Comparison of ENCODE assay signal across 8 cellular contexts in genomic region chr14:105527381-105528196, GRCh38. TPM values are rescaled to one million over a fixed set of nuclear protein-coding genes. Genes with fewer than 3 reads are reported as not detected.
DNase-seq lines count a peak whose midpoint lies in the region; ATAC-seq, FAIRE-seq and TF ChIP-seq lines count a peak whose summit lies in the region.

No MANE protein-coding gene starts in this region.

- H3K4me1 ChIP-seq in OCI-LY1 (ENCODE audit: insufficient read depth, low read length, severe bottlenecking) (peaks cover 32% of the 10 kb centered on the region), H1 (replicated peaks in 1 of 4; ENCODE audit: control insufficient read depth in 3 of 4, insufficient read depth in 4 of 4, low read length in 3 of 4) (peaks cover 0 to 4% (median 0%) of the 10 kb centered on the region in 4 experiments; a peak in 3 of 7 replicates)

- CTCF ChIA-PET in H1 (lab: Charles Lee; ENCODE audit: partially characterized antibody): interaction anchor here (0.6 to 1.2 kb wide), 5 partner anchors 17 to 46 kb away, joined by 3 to 5 read pairs (median 3); no protein-coding TSS in a partner anchor

- H2BK5ac ChIP-seq in H1 (ENCODE audit: low read depth, low read length): no peak overlapping the region

- FAIRE-seq in H1 (lab: Jason Lieb, UNC): no peak

- H3K4ac ChIP-seq in H1 (replicated peaks; ENCODE audit: insufficient read length, low read depth, low read length): no peak overlapping the region

- DNase-seq in CD14-positive monocyte (ENCODE audit: low spot score) (no peak), H1 (ENCODE audit: low read depth in 1 of 2, low spot score in 2 of 2) (no peak), nephron progenitor cell (peak; percentile 36), hippocampal formation (lab: John Stamatoyannopoulos, UW) (no peak), NCI-H2107 (lab: John Stamatoyannopoulos, UW) (no peak)

- H3K23ac ChIP-seq in H1 (ENCODE audit: insufficient read length): no peak overlapping the region

- H4K20me1 ChIP-seq in OCI-LY1 (ENCODE audit: insufficient read depth, low read length): no peaks in the 10 kb centered on the region
- no peaks in the 10 kb centered on the region for H4K20me1 ChIP-seq in H1 (replicated peaks in 1 of 2; ENCODE audit: control insufficient read depth in 1 of 2, insufficient read depth in 2 of 2, low read length in 2 of 2)

- H4K8ac ChIP-seq in H1 (ENCODE audit: extremely low read depth, insufficient read depth, low read length): peak overlapping the region; percentile 25; the same call in 1 of the 2 replicates

- TF ChIP-seq RAD21 in H1 (IDR thresholded peaks at IDR 0.05 in 1 of 2, conservative IDR thresholded peaks at IDR 0.05 in 1 of 2; ENCODE audit: low read depth in 2 of 2, low read length in 2 of 2): no peak

- H3K4me3 ChIP-seq in OCI-LY1 (ENCODE audit: low read depth, low read length, poor library complexity, severe bottlenecking): peak overlapping the region; percentile 68
- peak overlapping the region in 1 of 4 experiments; percentile 59; a peak in 2 of 8 replicates for H3K4me3 ChIP-seq in H1 (ENCODE audit: extremely low read depth in 1 of 4, insufficient read depth in 2 of 4, low read depth in 3 of 4, low read length in 4 of 4)

- peaks cover 48 to 87% (median 64%) of the 10 kb centered on the region in 3 donors for H3K27me3 Mint-ChIP-seq in CD14-positive monocyte (ENCODE audit: low read depth in 3 of 3)
- H3K27me3 Mint-ChIP-seq in nephron progenitor cell (ENCODE audit: low read depth, poor library complexity): peaks cover 41% of the 10 kb centered on the region

- H4K91ac ChIP-seq in H1 (replicated peaks; ENCODE audit: insufficient read length, low read length): no peak overlapping the region

- H3K9ac ChIP-seq in OCI-LY1 (ENCODE audit: low read length) (peak overlapping the region; percentile 82), H1 (replicated peaks in 1 of 4; ENCODE audit: extremely low read depth in 1 of 4, low read depth in 3 of 4, low read length in 3 of 4) (no peak overlapping the region)

- H3K36me3 ChIP-seq in OCI-LY1 (ENCODE audit: insufficient read depth, low read length) (no peaks in the 10 kb centered on the region), H1 (ENCODE audit: control insufficient read depth in 2 of 4, insufficient read depth in 4 of 4, low read length in 3 of 4) (no peaks in the 10 kb centered on the region; a peak in 1 of 8 replicates)

- no peak overlapping the region for H3K14ac ChIP-seq in H1 (ENCODE audit: insufficient read length)

- H3K23me2 ChIP-seq in H1 (ENCODE audit: low read depth, low read length): no peaks in the 10 kb centered on the region; the same call in 1 of the 2 replicates

- H2BK20ac ChIP-seq in H1 (ENCODE audit: low read length): no peak overlapping the region

- peaks cover 3% of the 10 kb centered on the region; the same call in 1 of the 2 replicates for H3F3A ChIP-seq in OCI-LY1 (ENCODE audit: insufficient read depth, low read length)

- H2BK120ac ChIP-seq in H1 (replicated peaks; ENCODE audit: low read depth, low read length): no peak overlapping the region

- H3K36me3 Mint-ChIP-seq in CD14-positive monocyte (no peaks in the 10 kb centered on the region), nephron progenitor cell (ENCODE audit: low read depth) (no peaks in the 10 kb centered on the region)

- H3K79me2 ChIP-seq in OCI-LY1 (ENCODE audit: insufficient read depth, low read length) (no peaks in the 10 kb centered on the region), H1 (ENCODE audit: control insufficient read depth in 1 of 2, insufficient read depth in 2 of 2, low read length in 2 of 2) (no peaks in the 10 kb centered on the region)

- intact Hi-C loops in CD14-positive monocyte (cut with micrococcal nuclease): loop anchor here (2.0 to 10.0 kb wide), 3 partner anchors 83 to 325 kb away; no protein-coding TSS in a partner anchor

- H3K9me3 Mint-ChIP-seq in CD14-positive monocyte (peaks cover 0 to 14% (median 8%) of the 10 kb centered on the region in 7 donors), nephron progenitor cell (peaks cover 4% of the 10 kb centered on the region)

- no peak overlapping the region for H3K27ac ChIP-seq in OCI-LY1 (ENCODE audit: low read depth, low read length, poor library complexity, severe bottlenecking)
- H3K27ac ChIP-seq in H1 (ENCODE audit: low read depth, low read length): no peak overlapping the region

- no peak overlapping the region for H4K5ac ChIP-seq in H1 (ENCODE audit: insufficient read length, low read depth, low read length)

- H2AFZ ChIP-seq in OCI-LY1 (ENCODE audit: low read length) (0 out of 2 replicates have a peak overlapping the region, but pooled peaks have one; percentile 83), H1 (ENCODE audit: low read length) (no peak overlapping the region)

- H3K4me1 Mint-ChIP-seq in CD14-positive monocyte (peaks cover 26% of the 10 kb centered on the region), nephron progenitor cell (peaks cover 7% of the 10 kb centered on the region)

- H3K4me3 Mint-ChIP-seq in CD14-positive monocyte (peak overlapping the region; percentile 56 to 83), nephron progenitor cell (peak overlapping the region; percentile 77)

- TF ChIP-seq EP300 in H1 (IDR thresholded peaks at IDR 0.05; ENCODE audit: borderline replicate concordance in 1 of 2, low read depth in 2 of 2, low read length in 2 of 2): no peak

- no peak for TF ChIP-seq POLR2A in H1 (IDR thresholded peaks at IDR 0.05; ENCODE audit: control extremely low read depth in 1 of 2, low read depth in 2 of 2, low read length in 2 of 2)

- no peak for TF ChIP-seq CTCF in CD14-positive monocyte (IDR thresholded peaks at IDR 0.05)
- TF ChIP-seq CTCF in OCI-LY1 (IDR thresholded peaks at IDR 0.05; ENCODE audit: low read length): no peak
- no peak for TF ChIP-seq CTCF in H1 (IDR thresholded peaks at IDR 0.05; ENCODE audit: control extremely low read depth in 1 of 3, insufficient read depth in 1 of 3, low read depth in 1 of 3, low read length in 3 of 3)
- TF ChIP-seq CTCF in nephron progenitor cell (IDR thresholded peaks at IDR 0.05): no peak

- no peak overlapping the region for H2BK15ac ChIP-seq in H1 (ENCODE audit: low read length)

- POLR2A ChIA-PET in H1 (lab: Charles Lee; ENCODE audit: partially characterized antibody): no interaction called here

- H3K9me2 ChIP-seq in OCI-LY1 (ENCODE audit: low read depth, low read length): no peaks in the 10 kb centered on the region

- H3K9me3 ChIP-seq in OCI-LY1 (ENCODE audit: low read length): no peaks in the 10 kb centered on the region
- H3K9me3 ChIP-seq in H1 (ENCODE audit: insufficient read depth in 2 of 2, low read depth in 1 of 2, low read length in 1 of 2): peaks cover 3 to 39% of the 10 kb centered on the region in 2 experiments; a peak in 3 of 4 replicates

- H3K27me3 ChIP-seq in OCI-LY1 (ENCODE audit: insufficient read depth, low read length) (no peaks in the 10 kb centered on the region; the same call in 1 of the 2 replicates), H1 (replicated peaks in 1 of 4; ENCODE audit: control insufficient read depth in 3 of 4, extremely low read depth in 1 of 4, insufficient read depth in 3 of 4, low read length in 3 of 4) (peaks cover 9 to 37% (median 25%) of the 10 kb centered on the region in 4 experiments)

- no peak overlapping the region for H3K56ac ChIP-seq in H1 (replicated peaks; ENCODE audit: insufficient read length, low read depth, low read length)

- no peaks in the 10 kb centered on the region for H3K79me1 ChIP-seq in H1 (ENCODE audit: low read depth, low read length)

- no peak overlapping the region for H2AK5ac ChIP-seq in H1 (ENCODE audit: low read depth, low read length)

- H3K27ac Mint-ChIP-seq in CD14-positive monocyte (no peak overlapping the region), nephron progenitor cell (no peak overlapping the region)

- ATAC-seq in GM21619 (IDR thresholded peaks at IDR 0.05; ENCODE audit: unreplicated experiment): no peak
- ATAC-seq in HG03520 (IDR thresholded peaks at IDR 0.05; ENCODE audit: unreplicated experiment): no peak

- H3K4me2 ChIP-seq in OCI-LY1 (ENCODE audit: low read length) (peak overlapping the region; percentile 95), H1 (ENCODE audit: insufficient read depth in 1 of 2, low read depth in 2 of 2, low read length in 2 of 2) (peak overlapping the region in 1 of 2 experiments; percentile 83; a peak in 3 of 4 replicates)

- H3K18ac ChIP-seq in H1 (ENCODE audit: extremely low read depth, low read length): no peak overlapping the region

- H2BK12ac ChIP-seq in H1 (ENCODE audit: low read depth, low read length): no peak overlapping the region

- WGBS in H1 (ENCODE audit: extremely low coverage in 1 of 2, insufficient coverage in 1 of 2, insufficient read length in 1 of 2, insufficient replicate concordance in 2 of 2, low coverage in 1 of 2, low lambda C conversion rate in 2 of 2, missing lambda C conversion rate in 1 of 2), 2 experiments: 79% methylated on average over 15 of the region's 44 CpGs; no CpG with 5 or more reads in 1 of the 2 experiments

RNA-seq across cellular contexts. Expression of gene TMEM121, which starts 1.2 kb away (rescaled TPM):
- polyA plus RNA-seq in CD14-positive monocyte (under 1 TPM in 1 of 2 donors, not detected in 1; 0.11 TPM), H1 (2011; rRNA removed) (1.9 and 2.4 TPM in 2 replicates)
- total RNA-seq in H1 (2021; fragmentation: NEBNext Ultra II Directional; extraction: Animal tissue kit (Norgen Biotek cat#: 25700)): not detected in 2 replicates
- 1.8 TPM for polyA plus RNA-seq in H1 (2011; cell fraction: cytosol; rRNA removed)
- 1.7 TPM for polyA plus RNA-seq in H1 (2011; cell fraction: nucleus; rRNA removed)
- polyA plus RNA-seq in H1 (2012, experiment 1 of 2): 0.48 to 0.85 TPM (median 0.71 TPM) in 4 replicates
- 0.55 TPM for polyA plus RNA-seq in H1 (2012, experiment 2 of 2)
- 0.85 TPM for polyA plus RNA-seq in H1 (2013, experiment 1 of 2)
- polyA plus RNA-seq in H1 (2013, experiment 2 of 2): 0.77 TPM
- 0.16 and 0.59 TPM in 2 replicates for polyA minus RNA-seq in H1 (2011; rRNA and poly(A)+ RNA removed)
- 1.8 TPM for polyA minus RNA-seq in H1 (2011; cell fraction: cytosol; rRNA and poly(A)+ RNA removed)
- polyA minus RNA-seq in H1 (2011; cell fraction: nucleus; rRNA and poly(A)+ RNA removed): 1.8 TPM

RNA-seq across cellular contexts. Expression of gene TEDC1, which starts 36.5 kb away (rescaled TPM):
- 1 to 10 TPM; 7.8 to 9.0 TPM for polyA plus RNA-seq in CD14-positive monocyte
- 5.6 and 6.4 TPM in 2 replicates for total RNA-seq in H1 (2021; fragmentation: NEBNext Ultra II Directional; extraction: Animal tissue kit (Norgen Biotek cat#: 25700))
- polyA plus RNA-seq in H1 (2011; rRNA removed): 14.8 and 22.8 TPM in 2 replicates
- 21.7 TPM for polyA plus RNA-seq in H1 (2011; cell fraction: cytosol; rRNA removed)
- polyA plus RNA-seq in H1 (2011; cell fraction: nucleus; rRNA removed): 43.3 TPM
- polyA plus RNA-seq in H1 (2012, experiment 1 of 2): 5.9 to 19.5 TPM (median 16.0 TPM) in 4 replicates
- 10.3 TPM for polyA plus RNA-seq in H1 (2012, experiment 2 of 2)
- 5.8 TPM for polyA plus RNA-seq in H1 (2013, experiment 1 of 2)
- polyA plus RNA-seq in H1 (2013, experiment 2 of 2): 6.2 TPM
- polyA minus RNA-seq in H1 (2011; rRNA and poly(A)+ RNA removed): 4.2 and 8.8 TPM in 2 replicates
- 9.1 TPM for polyA minus RNA-seq in H1 (2011; cell fraction: cytosol; rRNA and poly(A)+ RNA removed)
- 18.9 TPM for polyA minus RNA-seq in H1 (2011; cell fraction: nucleus; rRNA and poly(A)+ RNA removed)

RNA-seq across cellular contexts. Expression of gene CRIP1, which starts 40.9 kb away (rescaled TPM):
- polyA plus RNA-seq in CD14-positive monocyte: 1,000 to 10,000 TPM; 1,032 to 2,084 TPM
- 1.2 and 2.4 TPM in 2 replicates for total RNA-seq in H1 (2021; fragmentation: NEBNext Ultra II Directional; extraction: Animal tissue kit (Norgen Biotek cat#: 25700))
- 2.2 and 5.3 TPM in 2 replicates for polyA plus RNA-seq in H1 (2011; rRNA removed)
- polyA plus RNA-seq in H1 (2011; cell fraction: cytosol; rRNA removed): 3.1 TPM
- polyA plus RNA-seq in H1 (2011; cell fraction: nucleus; rRNA removed): 5.1 TPM
- 4.4 to 8.5 TPM (median 6.3 TPM) in 4 replicates for polyA plus RNA-seq in H1 (2012, experiment 1 of 2)
- 8.2 TPM for polyA plus RNA-seq in H1 (2012, experiment 2 of 2)
- polyA plus RNA-seq in H1 (2013, experiment 1 of 2): 7.6 TPM
- 8.4 TPM for polyA plus RNA-seq in H1 (2013, experiment 2 of 2)
- polyA minus RNA-seq in H1 (2011; rRNA and poly(A)+ RNA removed): 0.63 TPM in 1 of 2 replicates, not detected in the other
- 6.4 TPM for polyA minus RNA-seq in H1 (2011; cell fraction: cytosol; rRNA and poly(A)+ RNA removed)
- 5.2 TPM for polyA minus RNA-seq in H1 (2011; cell fraction: nucleus; rRNA and poly(A)+ RNA removed)

RNA-seq across cellular contexts. Expression of gene CRIP2, which starts 53.0 kb away (rescaled TPM):
- 1 to 10 TPM; 2.1 to 3.3 TPM for polyA plus RNA-seq in CD14-positive monocyte
- 4.0 and 4.2 TPM in 2 replicates for total RNA-seq in H1 (2021; fragmentation: NEBNext Ultra II Directional; extraction: Animal tissue kit (Norgen Biotek cat#: 25700))
- 13.5 and 28.4 TPM in 2 replicates for polyA plus RNA-seq in H1 (2011; rRNA removed)
- 11.7 TPM for polyA plus RNA-seq in H1 (2011; cell fraction: cytosol; rRNA removed)
- 18.2 TPM for polyA plus RNA-seq in H1 (2011; cell fraction: nucleus; rRNA removed)
- polyA plus RNA-seq in H1 (2012, experiment 1 of 2): 6.1 to 9.1 TPM (median 7.6 TPM) in 4 replicates
- 5.1 TPM for polyA plus RNA-seq in H1 (2012, experiment 2 of 2)
- 6.7 TPM for polyA plus RNA-seq in H1 (2013, experiment 1 of 2)
- polyA plus RNA-seq in H1 (2013, experiment 2 of 2): 7.7 TPM
- polyA minus RNA-seq in H1 (2011; rRNA and poly(A)+ RNA removed): 0.76 and 0.83 TPM in 2 replicates
- polyA minus RNA-seq in H1 (2011; cell fraction: cytosol; rRNA and poly(A)+ RNA removed): 3.4 TPM
- 3.5 TPM for polyA minus RNA-seq in H1 (2011; cell fraction: nucleus; rRNA and poly(A)+ RNA removed)

Comparison
In these comparisons a context has a peak if more than half of its experiments do, and no peak if none do; other contexts are left out.
1. RNA of gene CRIP1, which starts 40.9 kb away (polyA plus RNA-seq): 1,032 to 2,084 TPM in CD14-positive monocyte; 2.2 to 8.5 TPM in H1; every median in the first group is over 100 times any median in the second.